9 cellular contexts compared by ENCODE assay signal in genomic region chrX:78652971-78653822, GRCh38. TPM values are rescaled to one million over a fixed set of nuclear protein-coding genes. Genes with fewer than 3 reads are reported as not detected.
A peak's percentile ranks its signal among the peaks of the same experiment; 100 is the strongest.
DNase-seq lines count a peak whose midpoint lies in the region; ATAC-seq, FAIRE-seq and TF ChIP-seq lines count a peak whose summit lies in the region.
"Had no signal": no experiment of that assay in that cellular context is flagged by ENCODE, and none has a peak within 500 bp of the region (broad histone marks: within the 10 kb centered on the region; RNA-seq: fewer than 3 reads in every experiment).

No MANE protein-coding gene starts in this region.

- H3K4me3 ChIP-seq in AG04450 (ENCODE audit: low read depth, low read length) (no peak overlapping the region), brain microvascular endothelial cell (ENCODE audit: low read depth, low read length) (no peak overlapping the region)
- H3K4me3 ChIP-seq: cardiac muscle cell had no signal

- peaks cover 3% of the 10 kb centered on the region for H3K4me1 Mint-ChIP-seq in progenitor cell of endocrine pancreas (ENCODE audit: low read depth)

- TF ChIP-seq CTCF in AG04450 (IDR thresholded peaks at IDR 0.05; ENCODE audit: low read depth, low read length) (no peak), brain microvascular endothelial cell (IDR thresholded peaks at IDR 0.05; ENCODE audit: low read depth, low read length, missing control alignments) (no peak), progenitor cell of endocrine pancreas (IDR thresholded peaks at IDR 0.05; ENCODE audit: unreplicated experiment) (no peak)

- H3K9me3 ChIP-seq in AG04450 (ENCODE audit: control insufficient read depth, insufficient read depth, low read length), result no peaks in the 10 kb centered on the region

- CTCF ChIA-PET in AG04450 (lab: Charles Lee), result interaction anchor here (1.2 kb wide), 1 partner anchor 55 kb away, joined by 3 read pairs; no protein-coding TSS in a partner anchor

- no peaks in the 10 kb centered on the region for H3K27me3 ChIP-seq in AG04450 (ENCODE audit: control insufficient read depth, insufficient read depth, low read length)
- H3K27me3 ChIP-seq in brain microvascular endothelial cell (replicated peaks), result no peaks in the 10 kb centered on the region
- H3K27me3 ChIP-seq: cardiac muscle cell had no signal

- H3K36me3 ChIP-seq in brain microvascular endothelial cell (replicated peaks), result no peaks in the 10 kb centered on the region
- H3K36me3 ChIP-seq: cardiac muscle cell had no signal

- H3K4me3 Mint-ChIP-seq in progenitor cell of endocrine pancreas (ENCODE audit: low read depth), result no peak overlapping the region

- peaks cover 12% of the 10 kb centered on the region for H3K9me3 Mint-ChIP-seq in progenitor cell of endocrine pancreas (ENCODE audit: low read depth)

- H3K27ac Mint-ChIP-seq in progenitor cell of endocrine pancreas, result no peak overlapping the region

- in situ Hi-C loops in brain microvascular endothelial cell (cut with HindIII; ENCODE audit: low pct_ligation_motif_present, low sequenced_read_pairs), result no loop called here

- H3K27ac ChIP-seq in AG04450 (ENCODE audit: low read depth, low read length) (peak overlapping the region; percentile 11), brain microvascular endothelial cell (peak overlapping the region; percentile 43)
- H3K27ac ChIP-seq: cardiac muscle cell had no signal

- H3K36me3 Mint-ChIP-seq in progenitor cell of endocrine pancreas (ENCODE audit: insufficient read depth), result peaks cover under 1% of the 10 kb centered on the region

- no peaks in the 10 kb centered on the region for H3K27me3 Mint-ChIP-seq in progenitor cell of endocrine pancreas

- ATAC-seq in GM19328 (IDR thresholded peaks at IDR 0.05; ENCODE audit: unreplicated experiment), result no peak

- no peak for DNase-seq in AG04450 (ENCODE audit: low read depth, low spot score)
- DNase-seq in GM19239 (ENCODE audit: insufficient read length, low spot score), result no peak
- peak; percentile 10 for DNase-seq in KG1 (lab: John Stamatoyannopoulos, UW)
- peak; percentile 72 for DNase-seq in brain microvascular endothelial cell
- DNase-seq in pulmonary artery endothelial cell (ENCODE audit: low read depth, low spot score), result peak; percentile 22
- DNase-seq in NCI-H2171 (lab: John Stamatoyannopoulos, UW), result no peak
- DNase-seq in progenitor cell of endocrine pancreas (ENCODE audit: low spot score, unreplicated experiment), result no peak

- FAIRE-seq in GM19239 (lab: Jason Lieb, UNC), result peak; percentile 65

- POLR2A ChIA-PET in AG04450 (lab: Yijun Ruan, JAX), result no interaction called here

RNA-seq across cellular contexts. Expression of gene RTL3, which starts 5.9 kb away (rescaled TPM):
- polyA plus RNA-seq in AG04450 (2011; rRNA removed), result 0.14 TPM in 1 of 2 replicates, not detected in the other
- not detected in 2 replicates for polyA minus RNA-seq in AG04450 (2011; rRNA and poly(A)+ RNA removed)
- total RNA-seq in pulmonary artery endothelial cell (not detected in 2 replicates), progenitor cell of endocrine pancreas (not detected in 2 replicates)
- total RNA-seq: cardiac muscle cell had no signal
- polyA plus RNA-seq: cardiac muscle cell had no signal

Comparison
In these comparisons a context has a peak if more than half of its experiments do, and no peak if none do; other contexts are left out.
1. DNase-seq: peak in KG1 (single experiment), brain microvascular endothelial cell (single experiment) and pulmonary artery endothelial cell (single experiment); none in AG04450 (single experiment), GM19239 (single experiment), NCI-H2171 (single experiment) and progenitor cell of endocrine pancreas (single experiment).